13 cellular contexts compared by ENCODE assay signal in genomic region chr10:133442191-133442966, GRCh38. TPM values are rescaled to one million over a fixed set of nuclear protein-coding genes. Genes with fewer than 3 reads are reported as not detected.
DNase-seq lines count a peak whose midpoint lies in the region; ATAC-seq and TF ChIP-seq lines count a peak whose summit lies in the region.
"Had no signal": no experiment of that assay in that cellular context is flagged by ENCODE, and none has a peak within 500 bp of the region (broad histone marks: within the 10 kb centered on the region; RNA-seq: fewer than 3 reads in every experiment).

No MANE protein-coding gene starts in this region.

- POLR2A ChIA-PET in Panc1 (lab: Charles Lee), result no interaction called here

- H3K27ac ChIP-seq in Panc1 (ENCODE audit: low read length) (no peak overlapping the region), upper lobe of right lung (no peak overlapping the region)
- peak overlapping the region; percentile 42 for H3K27ac ChIP-seq in effector memory CD4-positive, alpha-beta T cell (ENCODE audit: insufficient read depth, low read length, poor library complexity, severe bottlenecking)
- H3K27ac ChIP-seq: parathyroid adenoma, tibial artery had no signal

- H3K4me3 ChIP-seq in Panc1 (ENCODE audit: low read depth in 2 of 2, low read length in 2 of 2) (no peak overlapping the region), upper lobe of right lung (no peak overlapping the region)
- H3K4me3 ChIP-seq in effector memory CD4-positive, alpha-beta T cell (ENCODE audit: insufficient read depth, low read depth, low read length, poor library complexity, severe bottlenecking), result peak overlapping the region; percentile 28
- H3K4me3 ChIP-seq: tibial artery had no signal

- no peak for TF ChIP-seq CTCF in Panc1 (IDR thresholded peaks at IDR 0.05)
- TF ChIP-seq CTCF in upper lobe of right lung (IDR thresholded peaks at IDR 0.05), result no peak

- CTCF ChIA-PET in Panc1 (lab: Charles Lee), result no interaction called here

- in situ Hi-C loops in Panc1 (cut with HindIII; ENCODE audit: low pct_unique_long_range_greater_than_20kb, low sequenced_read_pairs), result no loop called here

- H3K4me1 ChIP-seq in Panc1 (ENCODE audit: control insufficient read depth, insufficient read depth, low read length) (no peaks in the 10 kb centered on the region), upper lobe of right lung (no peaks in the 10 kb centered on the region)
- H3K4me1 ChIP-seq in effector memory CD4-positive, alpha-beta T cell (ENCODE audit: control insufficient read depth, insufficient read depth, low read length, poor library complexity, severe bottlenecking), result peaks cover 27% of the 10 kb centered on the region
- H3K4me1 ChIP-seq: parathyroid adenoma, tibial artery had no signal

- intact Hi-C loops in Panc1 (cut with micrococcal nuclease; ENCODE audit: unreplicated experiment) (no loop called here), upper lobe of right lung (cut with DNase I) (no loop called here)

- H3K9me3 ChIP-seq in Panc1 (ENCODE audit: control insufficient read depth, insufficient read depth, low read depth, low read length) (peaks cover 2% of the 10 kb centered on the region; the same call in 1 of the 2 replicates), upper lobe of right lung (peaks cover 6% of the 10 kb centered on the region)
- peaks cover 9% of the 10 kb centered on the region for H3K9me3 ChIP-seq in effector memory CD4-positive, alpha-beta T cell (ENCODE audit: control insufficient read depth, low read length)

- DNase-seq in stimulated activated CD4-positive, alpha-beta T cell treated with anti-CD3 and anti-CD28 coated beads, Interleukin-1b, Interleukin-23, amount 100 ng/mL, for 48 hours, result peak; percentile 30
- DNase-seq in stimulated activated CD4-positive, alpha-beta T cell treated with anti-CD3 and anti-CD28 coated beads, Interleukin-4, amount 100 ng/mL, for 4 hours, result no peak
- DNase-seq in Panc1 (ENCODE audit: low read depth, low spot score) (no peak), upper lobe of right lung (peak; percentile 51), pons (ENCODE audit: low spot score) (no peak), NCI-H146 treated with DMSO at 0.1 percent for 48 hours (lab: John Stamatoyannopoulos, UW; ENCODE audit: unreplicated experiment) (no peak)
- peak in 1 of 3 donors; percentile 7 for DNase-seq in effector memory CD4-positive, alpha-beta T cell
- DNase-seq: NCI-H146 had no signal

- no peaks in the 10 kb centered on the region for H3K36me3 ChIP-seq in Panc1 (ENCODE audit: control insufficient read depth, insufficient read depth, low read length)
- H3K36me3 ChIP-seq in effector memory CD4-positive, alpha-beta T cell (ENCODE audit: control insufficient read depth, insufficient read depth, low read length), result peaks cover 3% of the 10 kb centered on the region
- no peaks in the 10 kb centered on the region for H3K36me3 ChIP-seq in upper lobe of right lung

- H3K27me3 ChIP-seq in Panc1 (ENCODE audit: control insufficient read depth, insufficient read depth, low read length) (no peaks in the 10 kb centered on the region), upper lobe of right lung (no peaks in the 10 kb centered on the region)
- H3K27me3 ChIP-seq in effector memory CD4-positive, alpha-beta T cell (replicated peaks; ENCODE audit: control insufficient read depth, insufficient read depth, low read length, poor library complexity, severe bottlenecking), result no peaks in the 10 kb centered on the region
- H3K27me3 ChIP-seq: tibial artery had no signal

- ATAC-seq in Panc1, result peak; percentile 5; the same call in 1 of the 2 replicates
- ATAC-seq in upper lobe of right lung, result no peak
- ATAC-seq in GM21381 (IDR thresholded peaks at IDR 0.05; ENCODE audit: unreplicated experiment), result no peak

- BruUV-seq in Panc1 (replicated peaks; lab: Mats Ljungman, UMichigan), result no TSS peak

RNA-seq across cellular contexts. Expression of gene SCART1, which starts 11.4 kb away (rescaled TPM):
- total RNA-seq in Panc1 (2021; ENCODE audit: unreplicated experiment) (0.57 TPM), upper lobe of right lung (2.6 TPM)
- 0.96 TPM for polyA plus RNA-seq in Panc1 (2012; ENCODE audit: insufficient read length)
- polyA plus RNA-seq: CD14-positive monocyte had no signal

RNA-seq across cellular contexts. Expression of gene SPRN, which starts 18.0 kb away (rescaled TPM):
- total RNA-seq in Panc1 (2021; ENCODE audit: unreplicated experiment), result 0.64 TPM
- polyA plus RNA-seq in Panc1 (2012; ENCODE audit: insufficient read length), result 7.3 TPM
- not detected for total RNA-seq in upper lobe of right lung
- total RNA-seq: liver had no signal
- polyA plus RNA-seq: CD14-positive monocyte had no signal

RNA-seq across cellular contexts. Expression of gene MTG1, which starts 48.4 kb away (rescaled TPM):
- total RNA-seq in Panc1 (2021; ENCODE audit: unreplicated experiment) (96.4 TPM), upper lobe of right lung (33.0 TPM)
- polyA plus RNA-seq in Panc1 (2012; ENCODE audit: insufficient read length), result 98.2 TPM

Comparison
In these comparisons a context has a peak if more than half of its experiments do, and no peak if none do; other contexts are left out.
1. DNase-seq: peak in stimulated activated CD4-positive, alpha-beta T cell treated with anti-CD3 and anti-CD28 coated beads, Interleukin-1b, Interleukin-23, amount 100 ng/mL, for 48 hours (single experiment) and upper lobe of right lung (single experiment); none in stimulated activated CD4-positive, alpha-beta T cell treated with anti-CD3 and anti-CD28 coated beads, Interleukin-4, amount 100 ng/mL, for 4 hours (0 of 2), Panc1 (single experiment), pons (single experiment) and NCI-H146 treated with DMSO at 0.1 percent for 48 hours (single experiment).